ENCODE assay signal across 23 cellular contexts in genomic region chr6:1394591-1395463, GRCh38. TPM values are rescaled to one million over a fixed set of nuclear protein-coding genes. Genes with fewer than 3 reads are reported as not detected.
DNase-seq lines count a peak whose midpoint lies in the region; ATAC-seq and TF ChIP-seq lines count a peak whose summit lies in the region.
"Had no signal": no experiment of that assay in that cellular context is flagged by ENCODE, and none has a peak within 500 bp of the region (broad histone marks: within the 10 kb centered on the region; RNA-seq: fewer than 3 reads in every experiment).

No MANE protein-coding gene starts in this region.

- H4K8ac ChIP-seq in neuronal stem cell (ENCODE audit: low read depth, low read length): no peak overlapping the region

- no peak overlapping the region for H3K23ac ChIP-seq in neuronal stem cell (ENCODE audit: low read depth, low read length, poor library complexity)

- H3K27ac ChIP-seq in Peyer's patch (peak overlapping the region; percentile 22 to 90 (median 65)), neuronal stem cell (replicated peaks; ENCODE audit: low read length) (no peak overlapping the region)
- H3K27ac ChIP-seq: psoas muscle, suprapubic skin had no signal

- TF ChIP-seq POLR2A in Peyer's patch (IDR thresholded peaks at IDR 0.05) (no peak), GM18505 (IDR thresholded peaks at IDR 0.05; ENCODE audit: borderline replicate concordance, extremely low read depth, insufficient read depth, insufficient read length) (no peak)

- H3K9me3 ChIP-seq in Peyer's patch: no peaks in the 10 kb centered on the region
- peaks cover 0 to 2% of the 10 kb centered on the region in 2 donors for H3K9me3 ChIP-seq in neuronal stem cell (replicated peaks in 1 of 2; ENCODE audit: control insufficient read depth in 2 of 2, insufficient read depth in 1 of 2, low read depth in 1 of 2, low read length in 2 of 2)
- H3K9me3 ChIP-seq: psoas muscle, suprapubic skin had no signal

- H3K4me1 ChIP-seq in Peyer's patch: peaks cover 0 to 13% (median 4%) of the 10 kb centered on the region in 4 donors
- peaks cover 7 to 9% of the 10 kb centered on the region in 2 donors for H3K4me1 ChIP-seq in neuronal stem cell (ENCODE audit: control insufficient read depth in 2 of 2, insufficient read depth in 1 of 2, low read depth in 1 of 2, low read length in 2 of 2)
- H3K4me1 ChIP-seq: psoas muscle had no signal

- no peak for ATAC-seq in GM18502 (IDR thresholded peaks at IDR 0.05; ENCODE audit: poor library complexity, unreplicated experiment)
- no peak for ATAC-seq in GM18505 (IDR thresholded peaks at IDR 0.05; ENCODE audit: unreplicated experiment)
- ATAC-seq: effector memory CD8-positive, alpha-beta T cell; psoas muscle had no signal

- H3K36me3 Mint-ChIP-seq in glutamatergic neuron (ENCODE audit: unreplicated experiment): peaks cover 6% of the 10 kb centered on the region
- H3K36me3 Mint-ChIP-seq: CD4-positive, CD25-positive, alpha-beta regulatory T cell had no signal

- H3K14ac ChIP-seq in neuronal stem cell (ENCODE audit: low read length): no peak overlapping the region

- no peaks in the 10 kb centered on the region for H3K79me1 ChIP-seq in neuronal stem cell (ENCODE audit: low read depth, low read length)

- no peaks in the 10 kb centered on the region for H3K27me3 ChIP-seq in BJ (ENCODE audit: control insufficient read depth, insufficient read depth, low read length)
- H3K27me3 ChIP-seq in Peyer's patch: peaks cover 0 to 26% of the 10 kb centered on the region in 2 donors
- peaks cover 51 to 76% (median 65%) of the 10 kb centered on the region in 3 experiments for H3K27me3 ChIP-seq in neuronal stem cell (ENCODE audit: control insufficient read depth in 3 of 3, insufficient read depth in 3 of 3, low read depth in 1 of 3, low read length in 3 of 3)

- H3K27me3 Mint-ChIP-seq in glutamatergic neuron (ENCODE audit: unreplicated experiment): peaks cover 36% of the 10 kb centered on the region

- no peak overlapping the region for H3K18ac ChIP-seq in neuronal stem cell (ENCODE audit: low read length)

- no CpG with 5 or more reads among the region's 20 CpGs for whole genome bisulfite sequencing in neuronal stem cell (ENCODE audit: extremely low coverage in 2 of 2, insufficient read length in 2 of 2, insufficient replicate concordance in 1 of 2), 2 donors

- H2BK5ac ChIP-seq in neuronal stem cell (ENCODE audit: low read length): no peak overlapping the region

- H3K4me3 Mint-ChIP-seq in glutamatergic neuron (ENCODE audit: unreplicated experiment): no peak overlapping the region
- H3K4me3 Mint-ChIP-seq: activated naive CD4-positive, alpha-beta T cell treated with anti-CD3 and anti-CD28 coated beads for 36 hours; effector memory CD8-positive, alpha-beta T cell; neural crest cell had no signal

- no peak overlapping the region for H4K91ac ChIP-seq in neuronal stem cell (ENCODE audit: low read depth, low read length, poor library complexity)

- H3K9ac ChIP-seq in neuronal stem cell (ENCODE audit: low read depth, low read length, poor library complexity): no peak overlapping the region

- H3K4me3 ChIP-seq in BJ (ENCODE audit: low read depth, low read length) (peak overlapping the region; percentile 71), Peyer's patch (peak overlapping the region in 2 of 4 donors; percentile 24 to 61), neuronal stem cell (ENCODE audit: low read length in 2 of 2) (no peak overlapping the region)

- no peak overlapping the region for H3K27ac Mint-ChIP-seq in glutamatergic neuron (ENCODE audit: unreplicated experiment)
- H3K27ac Mint-ChIP-seq: activated naive CD4-positive, alpha-beta T cell treated with anti-CD3 and anti-CD28 coated beads for 36 hours; effector memory CD8-positive, alpha-beta T cell had no signal

- peaks cover 3% of the 10 kb centered on the region for H3K9me3 Mint-ChIP-seq in glutamatergic neuron (ENCODE audit: unreplicated experiment)
- H3K9me3 Mint-ChIP-seq: activated naive CD4-positive, alpha-beta T cell treated with anti-CD3 and anti-CD28 coated beads for 36 hours; effector memory CD8-positive, alpha-beta T cell; neural crest cell had no signal

- no peak overlapping the region for H2BK120ac ChIP-seq in neuronal stem cell (ENCODE audit: low read depth, low read length)

- H2BK15ac ChIP-seq in neuronal stem cell (ENCODE audit: low read length): no peak overlapping the region

- H3K4me2 ChIP-seq in neuronal stem cell (ENCODE audit: insufficient read depth, low read length, poor library complexity, severe bottlenecking): no peak overlapping the region

- DNase-seq in BJ (ENCODE audit: low read depth): no peak
- DNase-seq in Peyer's patch: no peak
- peak; percentile 43 for DNase-seq in fibroblast of gingiva (ENCODE audit: low read depth)
- peak; percentile 32 for DNase-seq in neuronal stem cell (ENCODE audit: low spot score)
- DNase-seq in glutamatergic neuron: no peak
- no peak for DNase-seq in Kasumi-1 (lab: John Stamatoyannopoulos, UW)
- DNase-seq: ACHN; activated naive CD4-positive, alpha-beta T cell treated with anti-CD3 and anti-CD28 coated beads for 36 hours; anterior cingulate cortex; CD4-positive, CD25-positive, alpha-beta regulatory T cell; effector memory CD8-positive, alpha-beta T cell; mesendoderm; NCI-H1105 treated with DMSO at 0.1 percent for 48 hours; NCI-H2107; psoas muscle; Right ventricle myocardium superior; stimulated activated CD4-positive, alpha-beta T cell treated with anti-CD3 and anti-CD28 coated beads, Interleukin-12 subunit alpha, Interleukin-12 subunit beta, amount 100 ng/mL, for 4 hours had no signal

- CTCF ChIA-PET in BJ (lab: Yijun Ruan, JAX): interaction anchor here (0.7 to 3.4 kb wide), 5 partner anchors 8 to 482 kb away, joined by 3 to 29 read pairs (median 3); no protein-coding TSS in a partner anchor

- no peak overlapping the region for H2AFZ ChIP-seq in neuronal stem cell (ENCODE audit: low read length)

- H2BK12ac ChIP-seq in neuronal stem cell (ENCODE audit: low read length): no peak overlapping the region

- H3K36me3 ChIP-seq in BJ (ENCODE audit: control insufficient read depth, insufficient read depth, low read length) (peaks cover 10% of the 10 kb centered on the region), Peyer's patch (no peaks in the 10 kb centered on the region), neuronal stem cell (replicated peaks in 1 of 2; ENCODE audit: control insufficient read depth in 2 of 2, insufficient read depth in 2 of 2, low read length in 2 of 2) (no peaks in the 10 kb centered on the region)
- H3K36me3 ChIP-seq: suprapubic skin had no signal

- POLR2A ChIA-PET in BJ (lab: Charles Lee): no interaction called here

- H2AK5ac ChIP-seq in neuronal stem cell (ENCODE audit: low read depth, low read length): no peak overlapping the region

- peaks cover 12% of the 10 kb centered on the region for H3K4me1 Mint-ChIP-seq in glutamatergic neuron (ENCODE audit: low read depth, unreplicated experiment)

- TF ChIP-seq CTCF in BJ (IDR thresholded peaks at IDR 0.05; ENCODE audit: insufficient read depth, low read depth, low read length) (no peak), Peyer's patch (IDR thresholded peaks at IDR 0.05) (no peak), glutamatergic neuron (IDR thresholded peaks at IDR 0.05; ENCODE audit: partially characterized antibody, unreplicated experiment) (no peak)

- H3K4ac ChIP-seq in neuronal stem cell (ENCODE audit: low read length): no peak overlapping the region

RNA-seq across cellular contexts. Expression of gene FOXF2, which starts 5.5 kb away (rescaled TPM):
- polyA plus RNA-seq in BJ (2011; rRNA removed): 17.7 and 23.4 TPM in 2 replicates
- polyA minus RNA-seq in BJ (2011; rRNA and poly(A)+ RNA removed): 11.2 and 13.2 TPM in 2 replicates
- total RNA-seq in Peyer's patch: 10 to 100 TPM in 1 of 4 donors, 1 to 10 TPM in 3; 4.0 to 14.0 (median 8.0) TPM
- not detected for polyA plus RNA-seq in neuronal stem cell (2013, experiment 1 of 2)
- not detected for polyA plus RNA-seq in neuronal stem cell (2013, experiment 2 of 2)
- total RNA-seq in glutamatergic neuron (ENCODE audit: unreplicated experiment): 0.71 TPM
- total RNA-seq: activated naive CD4-positive, alpha-beta T cell treated with anti-CD3 and anti-CD28 coated beads for 36 hours; CD4-positive, CD25-positive, alpha-beta regulatory T cell; fibroblast of villous mesenchyme; neural crest cell; T-helper 1 cell treated with Interleukin-12 subunit alpha and Interleukin-12 subunit beta and Interleukin-4 antibody, amounts not matched to agents 30 ng/mL and 1 ng/mL, for 36 hours had no signal
- polyA plus RNA-seq: CD4-positive, CD25-positive, alpha-beta regulatory T cell had no signal

Comparison
In these comparisons a context has a peak if more than half of its experiments do, and no peak if none do; other contexts are left out.
1. DNase-seq: peak in fibroblast of gingiva (single experiment) and neuronal stem cell (single experiment); none in BJ (single experiment), Peyer's patch (0 of 3), glutamatergic neuron (single experiment) and Kasumi-1 (0 of 2).